Comparison of ENCODE assay signal across 8 cellular contexts in genomic region chr20:50958733-50959542, GRCh38. TPM values are rescaled to one million over a fixed set of nuclear protein-coding genes. Genes with fewer than 3 reads are reported as not detected.
DNase-seq lines count a peak whose midpoint lies in the region; ATAC-seq and TF ChIP-seq lines count a peak whose summit lies in the region.

Gene MOCS3 (plus strand): TSS chr20:50958818. CDS start chr20:50958843, 25 bp downstream.

- ATAC-seq in GM18505 (IDR thresholded peaks at IDR 0.05; ENCODE audit: unreplicated experiment) (peak; percentile 77), HG02973 (IDR thresholded peaks at IDR 0.05; ENCODE audit: unreplicated experiment) (peak; percentile 64)

- H3K27me3 ChIP-seq in ACC112 (ENCODE audit: insufficient read depth, low read length) (no peaks in the 10 kb centered on the region), ectodermal cell (ENCODE audit: control insufficient read depth, insufficient read depth, low read length, poor library complexity, severe bottlenecking) (no peaks in the 10 kb centered on the region)

- peaks cover 14% of the 10 kb centered on the region for H3K36me3 ChIP-seq in ACC112 (ENCODE audit: insufficient read depth, low read length)
- peaks cover 7% of the 10 kb centered on the region for H3K36me3 ChIP-seq in ectodermal cell (ENCODE audit: control insufficient read depth, insufficient read depth, low read length)

- H3K4me3 ChIP-seq in ACC112 (ENCODE audit: low read depth, low read length) (peak within 1 kb of the TSS; percentile 92), ectodermal cell (ENCODE audit: insufficient read depth, low read depth, low read length) (peak within 1 kb of the TSS; percentile 74)

- H3K79me2 ChIP-seq in ACC112 (ENCODE audit: control insufficient read depth, insufficient read depth, low read length, unreplicated experiment): peaks cover 63% of the 10 kb centered on the region

- DNase-seq in NCI-H774 (lab: John Stamatoyannopoulos, UW): peak; percentile 90
- DNase-seq in activated CD8-positive, alpha-beta memory T cell treated with anti-CD3 and anti-CD28 coated beads for 1 hour (ENCODE audit: extremely low read depth in 1 of 2, low read depth in 1 of 2): peak; percentile 55 to 57
- peak; percentile 94 to 96 for DNase-seq in lung microvascular endothelial cell (ENCODE audit: low read depth in 2 of 2)
- peak; percentile 75 for DNase-seq in stimulated activated CD8-positive, alpha-beta memory T cell treated with anti-CD3 and anti-CD28 coated beads, Interleukin-12 subunit alpha, Interleukin-12 subunit beta, amount 100 ng/mL, for 1 hour (ENCODE audit: low read depth)

- peak within 1 kb of the TSS; percentile 70 for H2AFZ ChIP-seq in ACC112 (ENCODE audit: low read length, unreplicated experiment)

- H3K4me1 ChIP-seq in ACC112 (ENCODE audit: control insufficient read depth, insufficient read depth, low read length, unreplicated experiment): peaks cover 30% of the 10 kb centered on the region
- peaks cover 8% of the 10 kb centered on the region for H3K4me1 ChIP-seq in ectodermal cell (ENCODE audit: control insufficient read depth, insufficient read depth, low read length)

- WGBS in ectodermal cell, 2 experiments: 4% methylated on average over 65 of the region's 65 CpGs

- H3K27ac ChIP-seq in ACC112 (ENCODE audit: low read depth, low read length) (peak within 1 kb of the TSS; percentile 89), ectodermal cell (ENCODE audit: insufficient read depth, low read depth, low read length, poor library complexity, severe bottlenecking) (peak within 1 kb of the TSS; percentile 83)

- H3K9me3 ChIP-seq in ectodermal cell (ENCODE audit: control insufficient read depth, low read length): no peaks in the 10 kb centered on the region

- TF ChIP-seq POLR2A in GM18505 (IDR thresholded peaks at IDR 0.05; ENCODE audit: borderline replicate concordance, extremely low read depth, insufficient read depth, insufficient read length): peak; percentile 34

RNA-seq across cellular contexts. Expression of gene MOCS3, which starts in this region (rescaled TPM):
- polyA plus RNA-seq in ectodermal cell (2013, experiment 1 of 4): 5.8 TPM
- 7.7 TPM for polyA plus RNA-seq in ectodermal cell (2013, experiment 2 of 4)
- 5.1 TPM for polyA plus RNA-seq in ectodermal cell (2013, experiment 3 of 4)
- polyA plus RNA-seq in ectodermal cell (2013, experiment 4 of 4): 5.6 TPM
- 5.4 and 7.9 TPM in 2 replicates for total RNA-seq in lung microvascular endothelial cell

Comparison
In these comparisons a context has a peak if more than half of its experiments do, and no peak if none do; other contexts are left out.
1. Peak in every context shown above with its lines: DNase-seq, ATAC-seq, H3K4me3 ChIP-seq and H3K27ac ChIP-seq.